ENCODE assay signal across 17 cellular contexts in genomic region chr7:149797771-149798170, GRCh38. TPM values are rescaled to one million over a fixed set of nuclear protein-coding genes. Genes with fewer than 3 reads are reported as not detected.
DNase-seq lines count a peak whose midpoint lies in the region; ATAC-seq and TF ChIP-seq lines count a peak whose summit lies in the region.
"Had no signal": no experiment of that assay in that cellular context is flagged by ENCODE, and none has a peak within 500 bp of the region (broad histone marks: within the 10 kb centered on the region; RNA-seq: fewer than 3 reads in every experiment).

No MANE protein-coding gene starts in this region.

- no peak overlapping the region for H2AFZ ChIP-seq in trophoblast cell (ENCODE audit: insufficient read depth, low read length, poor library complexity)

- no peak overlapping the region for H2BK12ac ChIP-seq in trophoblast cell (ENCODE audit: low read length)

- no peak overlapping the region for H4K8ac ChIP-seq in trophoblast cell (ENCODE audit: low read depth, low read length)

- DNase-seq in NB4 (ENCODE audit: low read depth) = peak; percentile 77
- no peak for DNase-seq in DMS153 treated with DMSO at 0.1 percent for 48 hours (lab: John Stamatoyannopoulos, UW; ENCODE audit: unreplicated experiment)
- DNase-seq in trophoblast cell = no peak
- DNase-seq: 8988T; ACHN; BE2C; C1 segment of cervical spinal cord; CD4-positive, alpha-beta memory T cell; CD4-positive, CD25-positive, alpha-beta regulatory T cell; CD8-positive, alpha-beta memory T cell; COR-L47; DMS 273 treated with DMSO at 0.1 percent for 48 hours; DMS153; GF-D8 had no signal

- no peak overlapping the region for H3K23ac ChIP-seq in trophoblast cell (ENCODE audit: low read length)

- H3K4me2 ChIP-seq in BLaER1 (peak overlapping the region; percentile 52), trophoblast cell (ENCODE audit: low read length) (no peak overlapping the region)
- peak overlapping the region in 9 of 11 experiments; percentile 12 to 59 (median 44); a peak in 16 of 22 replicates for H3K4me2 ChIP-seq in BLaER1 treated with 17β-estradiol and CSF1 and Interleukin-3, amounts not matched to agents 10 nM and 100 nM

- H3K9ac ChIP-seq in BLaER1 = no peak overlapping the region
- no peak overlapping the region; a peak in 1 of 22 replicates for H3K9ac ChIP-seq in BLaER1 treated with 17β-estradiol and CSF1 and Interleukin-3, amounts not matched to agents 10 nM and 100 nM
- H3K9ac ChIP-seq in trophoblast cell (ENCODE audit: low read length) = no peak overlapping the region

- H2AK5ac ChIP-seq in trophoblast cell (ENCODE audit: low read length) = no peak overlapping the region

- no peak overlapping the region for H3K18ac ChIP-seq in trophoblast cell (ENCODE audit: low read length)

- H3K9me3 ChIP-seq in BLaER1 (no peaks in the 10 kb centered on the region), trophoblast cell (ENCODE audit: insufficient read depth, low read depth, low read length) (no peaks in the 10 kb centered on the region)
- H3K9me3 ChIP-seq in BLaER1 treated with 17β-estradiol and CSF1 and Interleukin-3, amounts not matched to agents 10 nM and 100 nM (replicated peaks in 1 of 11) = no peaks in the 10 kb centered on the region
- H3K9me3 ChIP-seq: BE2C had no signal

- H3K36me3 ChIP-seq in BLaER1 (no peaks in the 10 kb centered on the region), trophoblast cell (ENCODE audit: control insufficient read depth in 1 of 2, insufficient read depth in 2 of 2, low read length in 2 of 2) (no peaks in the 10 kb centered on the region)
- H3K36me3 ChIP-seq in BLaER1 treated with 17β-estradiol and CSF1 and Interleukin-3, amounts not matched to agents 10 nM and 100 nM = no peaks in the 10 kb centered on the region
- H3K36me3 ChIP-seq: BE2C had no signal

- no peaks in the 10 kb centered on the region for H3K79me2 ChIP-seq in trophoblast cell (ENCODE audit: control insufficient read depth, insufficient read depth, low read length, poor library complexity)

- WGBS in trophoblast cell (ENCODE audit: extremely low coverage, insufficient coverage, insufficient read length) = no CpG with 5 or more reads among the region's 7 CpGs

- no peak overlapping the region for H4K91ac ChIP-seq in trophoblast cell (ENCODE audit: low read depth, low read length)

- H3K4me3 ChIP-seq in BLaER1 = no peak overlapping the region
- H3K4me3 ChIP-seq in BLaER1 treated with 17β-estradiol and CSF1 and Interleukin-3, amounts not matched to agents 10 nM and 100 nM = no peak overlapping the region
- H3K4me3 ChIP-seq in NB4 (ENCODE audit: low read depth, low read length) = no peak overlapping the region
- H3K4me3 ChIP-seq in trophoblast cell (ENCODE audit: low read depth, low read length) = no peak overlapping the region

- TF ChIP-seq CTCF in NB4 (IDR thresholded peaks at IDR 0.05; ENCODE audit: low read depth, low read length) = no peak

- H4K20me1 ChIP-seq in BLaER1 = no peaks in the 10 kb centered on the region
- peaks cover 0 to 30% (median 0%) of the 10 kb centered on the region in 11 experiments; a peak in 4 of 22 replicates for H4K20me1 ChIP-seq in BLaER1 treated with 17β-estradiol and CSF1 and Interleukin-3, amounts not matched to agents 10 nM and 100 nM

- no peak overlapping the region for H2BK120ac ChIP-seq in trophoblast cell (ENCODE audit: insufficient read depth, low read length, poor library complexity)

- H3K27me3 ChIP-seq in BLaER1 (no peaks in the 10 kb centered on the region), trophoblast cell (ENCODE audit: insufficient read depth, low read length) (no peaks in the 10 kb centered on the region)
- H3K27me3 ChIP-seq in BLaER1 treated with 17β-estradiol and CSF1 and Interleukin-3, amounts not matched to agents 10 nM and 100 nM = no peaks in the 10 kb centered on the region

- no peak overlapping the region for H3K14ac ChIP-seq in trophoblast cell (ENCODE audit: low read length)

- no peak for ATAC-seq in HG02852 (IDR thresholded peaks at IDR 0.05; ENCODE audit: unreplicated experiment)

- H3K27ac ChIP-seq in BLaER1 (no peak overlapping the region), trophoblast cell (ENCODE audit: low read depth, low read length) (no peak overlapping the region)
- no peak overlapping the region for H3K27ac ChIP-seq in BLaER1 treated with 17β-estradiol and CSF1 and Interleukin-3, amounts not matched to agents 10 nM and 100 nM

- no peak overlapping the region for H4K12ac ChIP-seq in trophoblast cell (ENCODE audit: low read depth, low read length)

- H3K79me1 ChIP-seq in trophoblast cell (ENCODE audit: low read length) = no peaks in the 10 kb centered on the region

- H2BK5ac ChIP-seq in trophoblast cell (ENCODE audit: low read depth, low read length, poor library complexity) = no peak overlapping the region

- H3K4me1 ChIP-seq in BLaER1 (peaks cover 26% of the 10 kb centered on the region), trophoblast cell (ENCODE audit: control insufficient read depth in 1 of 2, insufficient read depth in 2 of 2, low read length in 2 of 2) (no peaks in the 10 kb centered on the region)
- peaks cover 0 to 32% (median 18%) of the 10 kb centered on the region in 10 experiments; a peak in 15 of 20 replicates for H3K4me1 ChIP-seq in BLaER1 treated with 17β-estradiol and CSF1 and Interleukin-3, amounts not matched to agents 10 nM and 100 nM
- H3K4me1 ChIP-seq: BE2C had no signal

- no peak for TF ChIP-seq POLR2A in NB4 (IDR thresholded peaks at IDR 0.05; ENCODE audit: extremely low read depth, insufficient read length)

- H3K4ac ChIP-seq in trophoblast cell (ENCODE audit: low read depth, low read length) = no peak overlapping the region

RNA-seq across cellular contexts. Expression of gene ZNF467, which starts 24.4 kb away (rescaled TPM):
- polyA plus RNA-seq in trophoblast cell (2013) = 0.72 and 1.0 TPM in 2 replicates

RNA-seq across cellular contexts. Expression of gene ZNF862, which starts 40.4 kb away (rescaled TPM):
- polyA plus RNA-seq in trophoblast cell (2013) = 3.1 and 3.3 TPM in 2 replicates
